9 cellular contexts compared by ENCODE assay signal in the genomic region with DNA sequence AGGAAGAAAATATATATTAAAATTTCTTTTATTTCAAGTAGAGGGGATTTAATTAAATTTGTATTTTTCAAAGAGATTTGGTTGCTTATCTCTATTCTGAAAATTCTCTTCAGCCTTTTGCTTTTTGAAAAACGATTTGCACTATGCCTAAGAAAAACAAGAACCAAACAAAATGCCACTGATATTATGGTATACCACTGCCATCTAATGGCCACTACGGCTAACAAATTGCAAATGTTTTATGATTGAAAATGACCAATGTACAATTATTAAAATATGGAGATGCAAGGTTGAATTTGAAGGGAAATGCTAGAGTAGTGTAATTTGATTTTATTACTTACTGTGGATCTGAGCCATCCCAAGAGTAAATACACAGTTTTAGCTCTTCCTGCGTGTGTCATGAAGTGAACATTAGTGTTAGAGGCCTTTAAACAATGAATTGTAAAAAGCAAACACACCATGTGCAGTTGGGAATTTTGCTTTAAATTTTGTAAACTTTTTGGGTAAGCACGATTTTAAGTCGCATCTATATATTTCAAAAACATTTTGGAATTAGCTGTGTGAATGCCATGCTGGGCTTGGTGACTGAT.
DNase-seq lines count a peak whose midpoint lies in the region; ATAC-seq, FAIRE-seq and TF ChIP-seq lines count a peak whose summit lies in the region.
"Had no signal": no experiment of that assay in that cellular context is flagged by ENCODE, and none has a peak within 500 bp of the region (broad histone marks: within the 10 kb centered on the region; RNA-seq: fewer than 3 reads in every experiment).

No MANE protein-coding gene starts in this region.

- H3K27me3 ChIP-seq in PC-9 (ENCODE audit: insufficient read depth, low read depth) = no peaks in the 10 kb centered on the region
- H3K27me3 ChIP-seq: SJSA1 had no signal

- FAIRE-seq in endometrium (lab: Jason Lieb, UNC) = peak; percentile 94

- CTCF ChIA-PET in Calu3 (lab: Charles Lee) = no interaction called here
- CTCF ChIA-PET in PC-9 (lab: Charles Lee) = no interaction called here

- intact Hi-C loops in Calu3 (cut with micrococcal nuclease; ENCODE audit: unreplicated experiment) = loop anchor here (5.0 kb wide), 1 partner anchor 1190 kb away; no protein-coding TSS in a partner anchor
- intact Hi-C loops in PC-9 (cut with micrococcal nuclease; ENCODE audit: unreplicated experiment) = loop anchor here (2.0 to 5.0 kb wide), 3 partner anchors 234 to 1335 kb away; no protein-coding TSS in a partner anchor

- no peaks in the 10 kb centered on the region for H3K36me3 ChIP-seq in PC-9 (ENCODE audit: low read depth)
- H3K36me3 ChIP-seq: SJSA1 had no signal

- H3K36me3 Mint-ChIP-seq in Calu3 (ENCODE audit: insufficient read depth, unreplicated experiment) = no peaks in the 10 kb centered on the region
- H3K36me3 Mint-ChIP-seq in nephron progenitor cell (ENCODE audit: low read depth) = no peaks in the 10 kb centered on the region

- H3K27ac ChIP-seq in PC-9 = no peak overlapping the region
- H3K27ac ChIP-seq: SJSA1 had no signal

- peak; percentile 6 for DNase-seq in Calu3
- DNase-seq in PC-9 = peak in 1 of 2 experiments; percentile 39
- peak; percentile 3 for DNase-seq in nephron progenitor cell
- no peak for DNase-seq in NK-92 (lab: John Stamatoyannopoulos, UW; ENCODE audit: unreplicated experiment)
- DNase-seq in GM19238 (ENCODE audit: insufficient read length, low spot score) = no peak

- no peak overlapping the region for H3K4me2 ChIP-seq in PC-9

- no peak overlapping the region for H3K4me3 ChIP-seq in PC-9
- H3K4me3 ChIP-seq: SJSA1 had no signal

- POLR2A ChIA-PET in PC-9 (lab: Charles Lee; ENCODE audit: unreplicated experiment) = no interaction called here

- H3K27ac Mint-ChIP-seq in Calu3 (ENCODE audit: unreplicated experiment) (no peak overlapping the region), nephron progenitor cell (no peak overlapping the region)

- H3K4me1 Mint-ChIP-seq in Calu3 (ENCODE audit: low read depth, unreplicated experiment) (no peaks in the 10 kb centered on the region), nephron progenitor cell (peaks cover 13% of the 10 kb centered on the region)

- H3K79me2 ChIP-seq in PC-9 (ENCODE audit: low read depth) = no peaks in the 10 kb centered on the region

- TF ChIP-seq CTCF in Calu3 (IDR thresholded peaks at IDR 0.05; ENCODE audit: unreplicated experiment) = no peak
- TF ChIP-seq CTCF in PC-9 (conservative IDR thresholded peaks at IDR 0.05) = peak; percentile 78
- peak; percentile 66 for TF ChIP-seq CTCF in nephron progenitor cell (IDR thresholded peaks at IDR 0.05)

- H4K20me1 ChIP-seq in PC-9 (ENCODE audit: insufficient read depth) = no peaks in the 10 kb centered on the region

- ATAC-seq in HG02623 (IDR thresholded peaks at IDR 0.05; ENCODE audit: unreplicated experiment) (peak; percentile 45), GM21390 (IDR thresholded peaks at IDR 0.05; ENCODE audit: unreplicated experiment) (no peak)

- H2AFZ ChIP-seq in PC-9 = no peak overlapping the region

- BruUV-seq in Calu3 (replicated peaks; lab: Mats Ljungman, UMichigan) = no TSS peak
- BruUV-seq in PC-9 (replicated peaks; lab: Mats Ljungman, UMichigan) = no TSS peak

- no peaks in the 10 kb centered on the region for H3F3A ChIP-seq in PC-9 (ENCODE audit: insufficient read depth, low read depth)

- H3K9me2 ChIP-seq in PC-9 (ENCODE audit: insufficient read depth) = no peaks in the 10 kb centered on the region

- H3K27me3 Mint-ChIP-seq in Calu3 (ENCODE audit: unreplicated experiment) (no peaks in the 10 kb centered on the region), nephron progenitor cell (ENCODE audit: low read depth, poor library complexity) (peaks cover 4% of the 10 kb centered on the region)

- H3K4me1 ChIP-seq in PC-9 (replicated peaks; ENCODE audit: insufficient read depth) = no peaks in the 10 kb centered on the region
- H3K4me1 ChIP-seq: SJSA1 had no signal

- H3K9me3 ChIP-seq in PC-9 (ENCODE audit: insufficient read depth, low read depth) = no peaks in the 10 kb centered on the region
- H3K9me3 ChIP-seq: SJSA1 had no signal

- H3K9me3 Mint-ChIP-seq in Calu3 (ENCODE audit: low read depth, unreplicated experiment) (no peaks in the 10 kb centered on the region), nephron progenitor cell (no peaks in the 10 kb centered on the region)

- H3K4me3 Mint-ChIP-seq in Calu3 (ENCODE audit: low read depth, unreplicated experiment) (no peak overlapping the region), nephron progenitor cell (no peak overlapping the region)

Comparison
In these comparisons a context has a peak if more than half of its experiments do, and no peak if none do; other contexts are left out.
1. DNase-seq: peak in Calu3 (single experiment) and nephron progenitor cell (single experiment); none in NK-92 (single experiment) and GM19238 (single experiment).